In the genomic region with DNA sequence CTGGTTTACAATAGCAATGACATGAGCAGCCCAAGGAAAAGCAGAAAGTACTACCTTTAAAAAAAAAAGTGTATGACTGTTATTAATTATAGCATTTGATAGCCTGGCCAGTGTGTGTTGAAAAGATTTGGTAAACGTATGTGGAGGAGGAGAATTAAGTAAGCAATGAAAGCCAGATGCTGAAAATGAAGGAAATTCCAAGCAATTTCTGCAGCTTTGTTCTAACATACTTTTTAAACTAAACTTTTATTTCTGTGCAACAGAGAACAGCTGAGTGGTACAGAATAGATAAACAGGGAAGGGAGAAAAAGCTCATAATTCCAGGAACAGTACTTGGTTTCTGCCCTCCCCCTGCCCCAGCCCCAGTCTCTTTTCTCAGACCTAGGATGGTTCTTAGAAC, we compare ENCODE assay signal across 28 cellular contexts.
DNase-seq lines count a peak whose midpoint lies in the region; ATAC-seq and TF ChIP-seq lines count a peak whose summit lies in the region.
"Had no signal": no experiment of that assay in that cellular context is flagged by ENCODE, and none has a peak within 500 bp of the region (broad histone marks: within the 10 kb centered on the region; RNA-seq: fewer than 3 reads in every experiment).

No MANE protein-coding gene starts in this region.

- H3K9me3 ChIP-seq in adipocyte (ENCODE audit: control insufficient read depth, low read length) (no peaks in the 10 kb centered on the region), hepatocyte (ENCODE audit: low read depth) (no peaks in the 10 kb centered on the region), smooth muscle cell (replicated peaks; ENCODE audit: low read depth) (no peaks in the 10 kb centered on the region)
- H3K9me3 ChIP-seq: esophagus muscularis mucosa, testis had no signal

- H3K4me1 ChIP-seq in adipocyte (ENCODE audit: control insufficient read depth, insufficient read depth, low read length) (peaks cover 13% of the 10 kb centered on the region), hepatocyte (ENCODE audit: insufficient read depth) (peaks cover 5% of the 10 kb centered on the region), smooth muscle cell (ENCODE audit: low read depth) (no peaks in the 10 kb centered on the region)
- H3K4me1 ChIP-seq: testis had no signal

- H3K27me3 ChIP-seq in adipocyte (replicated peaks; ENCODE audit: control insufficient read depth, insufficient read depth, low read length) (no peaks in the 10 kb centered on the region), hepatocyte (no peaks in the 10 kb centered on the region), smooth muscle cell (ENCODE audit: low read depth) (no peaks in the 10 kb centered on the region)
- H3K27me3 ChIP-seq: esophagus muscularis mucosa, testis had no signal

- H2AFZ ChIP-seq in hepatocyte (no peak overlapping the region), smooth muscle cell (ENCODE audit: low read depth) (no peak overlapping the region)

- no peaks in the 10 kb centered on the region for H3F3A ChIP-seq in smooth muscle cell (ENCODE audit: low read depth)

- 36% methylated on average over 1 of the region's 1 CpG for WGBS in hepatocyte (ENCODE audit: low lambda C conversion rate, missing lambda C conversion rate)
- 15% methylated on average over 1 of the region's 1 CpG for WGBS in smooth muscle cell (ENCODE audit: low lambda C conversion rate)

- H3K27ac ChIP-seq in hepatocyte (peak overlapping the region; percentile 54), smooth muscle cell (ENCODE audit: low read depth) (no peak overlapping the region)
- H3K27ac ChIP-seq: C4-2B, RWPE1, testis had no signal

- no peaks in the 10 kb centered on the region for H3K9me2 ChIP-seq in hepatocyte (replicated peaks; ENCODE audit: insufficient read depth)

- H4K20me1 ChIP-seq in hepatocyte (ENCODE audit: insufficient read depth, poor library complexity, severe bottlenecking) (no peaks in the 10 kb centered on the region), smooth muscle cell (ENCODE audit: low read depth) (no peaks in the 10 kb centered on the region)

- no peak overlapping the region for H3K4me3 ChIP-seq in AG10803 (ENCODE audit: low read length)
- H3K4me3 ChIP-seq in adipocyte (ENCODE audit: low read length) = peak overlapping the region; percentile 24
- no peak overlapping the region for H3K4me3 ChIP-seq in hepatocyte
- no peak overlapping the region for H3K4me3 ChIP-seq in smooth muscle cell
- H3K4me3 ChIP-seq: esophagus muscularis mucosa, testis had no signal

- H3K36me3 ChIP-seq in adipocyte (ENCODE audit: control insufficient read depth, insufficient read depth, low read length, severe bottlenecking) = peaks cover 19% of the 10 kb centered on the region
- H3K36me3 ChIP-seq in hepatocyte (replicated peaks; ENCODE audit: insufficient read depth, low read depth) = no peaks in the 10 kb centered on the region
- H3K36me3 ChIP-seq in smooth muscle cell (ENCODE audit: low read depth) = no peaks in the 10 kb centered on the region

- H3K79me2 ChIP-seq in hepatocyte = no peaks in the 10 kb centered on the region
- H3K79me2 ChIP-seq in smooth muscle cell (ENCODE audit: low read depth) = no peaks in the 10 kb centered on the region

- ATAC-seq in GM21381 (IDR thresholded peaks at IDR 0.05; ENCODE audit: unreplicated experiment) (no peak), GM18498 (IDR thresholded peaks at IDR 0.05; ENCODE audit: unreplicated experiment) (no peak)
- ATAC-seq: activated CD8-positive, alpha-beta T cell treated with anti-CD3 and anti-CD28 coated beads, Interleukin-2, amount 10 ng/mL, durations not matched to agents 7 days and 5 days; natural killer cell; sciatic nerve had no signal

- TF ChIP-seq CTCF in AG10803 (conservative IDR thresholded peaks at IDR 0.05; ENCODE audit: low read length) (no peak), hepatocyte (IDR thresholded peaks at IDR 0.05; ENCODE audit: poor library complexity) (no peak), smooth muscle cell (IDR thresholded peaks at IDR 0.05; ENCODE audit: borderline replicate concordance, insufficient read depth, poor library complexity, severe bottlenecking) (no peak)

- H3K4me2 ChIP-seq in hepatocyte (no peak overlapping the region), smooth muscle cell (peak overlapping the region; percentile 43)

- peak overlapping the region; percentile 51 for H3K9ac ChIP-seq in adipocyte (ENCODE audit: low read length)
- no peak overlapping the region for H3K9ac ChIP-seq in smooth muscle cell (ENCODE audit: low read depth)

- DNase-seq in AG10803 (ENCODE audit: low read depth) = peak; percentile 89
- DNase-seq in adipocyte (ENCODE audit: low read depth) = peak; percentile 89
- DNase-seq in hepatocyte (ENCODE audit: low spot score) = peak; percentile 18
- no peak for DNase-seq in smooth muscle cell (lab: John Stamatoyannopoulos, UW; ENCODE audit: unreplicated experiment)
- no peak for DNase-seq in activated CD4-positive, alpha-beta T cell treated with anti-CD3 and anti-CD28 coated beads, Interleukin-2, amount 50 U/mL, for 4 hours
- no peak for DNase-seq in DMS53 (lab: John Stamatoyannopoulos, UW)
- DNase-seq: activated CD8-positive, alpha-beta T cell treated with anti-CD3 and anti-CD28 coated beads, Interleukin-2, amount 10 ng/mL, durations not matched to agents 7 days and 5 days; activated effector memory CD4-positive, alpha-beta T cell treated with Interleukin-2 at 50 U/mL for 16 hours; activated naive CD8-positive, alpha-beta T cell treated with anti-CD3 and anti-CD28 coated beads for 36 hours; Calu3; caudate nucleus; DND-41; endodermal cell; HCEC 1CT; natural killer cell; NCI-H1436; NCI-H2107; NCI-H446; NCI-H82; stimulated activated naive CD4-positive, alpha-beta T cell treated with Interleukin-2 at 50 U/mL for 16 hours; T-helper 2 cell; testis had no signal

Comparison
In these comparisons a context has a peak if more than half of its experiments do, and no peak if none do; other contexts are left out.
1. DNase-seq: peak in AG10803 (single experiment), adipocyte (single experiment) and hepatocyte (single experiment); none in smooth muscle cell (single experiment), activated CD4-positive, alpha-beta T cell treated with anti-CD3 and anti-CD28 coated beads, Interleukin-2, amount 50 U/mL, for 4 hours (0 of 2) and DMS53 (single experiment).